ENCODE assay signal across 1 cellular context in the genomic region with DNA sequence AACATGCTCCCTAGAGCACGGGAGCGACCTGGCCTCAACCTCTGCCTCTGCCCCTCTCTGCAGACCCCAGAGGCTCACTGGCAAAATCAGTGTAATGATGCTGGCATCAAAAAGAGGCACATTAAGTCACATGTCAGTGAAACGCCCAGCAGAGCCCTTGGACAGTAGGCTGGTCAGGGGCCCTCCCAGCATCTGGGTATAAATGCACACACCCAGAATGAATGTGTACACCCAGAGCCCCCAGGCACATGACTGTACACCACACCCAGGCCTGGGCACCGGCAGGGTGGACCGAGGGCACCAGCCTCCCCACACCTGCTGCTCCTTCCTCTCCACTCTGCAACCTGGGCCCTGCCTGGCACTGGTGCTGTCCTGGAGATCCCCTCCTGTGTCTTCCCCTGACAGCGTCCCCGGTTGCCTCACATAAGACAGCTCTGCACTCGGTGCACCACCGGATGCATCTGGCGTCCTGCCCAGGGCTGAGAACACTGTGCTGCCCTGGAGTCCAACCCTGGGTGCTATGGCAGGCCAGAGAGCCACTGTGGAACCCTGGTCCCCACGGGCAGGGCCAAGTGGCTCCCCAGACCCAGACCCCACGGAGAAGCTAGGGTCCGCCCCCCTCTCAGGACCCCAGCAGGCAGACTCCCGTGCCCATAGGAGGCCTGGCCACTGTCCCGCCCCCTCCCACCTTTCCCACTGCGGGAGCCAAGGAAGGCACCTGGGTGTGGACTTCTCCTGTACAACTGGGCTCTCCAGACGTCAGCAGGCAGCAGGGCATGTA.
TF ChIP-seq lines count a peak whose summit lies in the region.

No MANE protein-coding gene starts in this region.

TF ChIP-seq in GM12878, 131 proteins besides CTCF, POLR2A, EP300 and RAD21 (continued from another document):
- TF ChIP-seq, protein P1, sequence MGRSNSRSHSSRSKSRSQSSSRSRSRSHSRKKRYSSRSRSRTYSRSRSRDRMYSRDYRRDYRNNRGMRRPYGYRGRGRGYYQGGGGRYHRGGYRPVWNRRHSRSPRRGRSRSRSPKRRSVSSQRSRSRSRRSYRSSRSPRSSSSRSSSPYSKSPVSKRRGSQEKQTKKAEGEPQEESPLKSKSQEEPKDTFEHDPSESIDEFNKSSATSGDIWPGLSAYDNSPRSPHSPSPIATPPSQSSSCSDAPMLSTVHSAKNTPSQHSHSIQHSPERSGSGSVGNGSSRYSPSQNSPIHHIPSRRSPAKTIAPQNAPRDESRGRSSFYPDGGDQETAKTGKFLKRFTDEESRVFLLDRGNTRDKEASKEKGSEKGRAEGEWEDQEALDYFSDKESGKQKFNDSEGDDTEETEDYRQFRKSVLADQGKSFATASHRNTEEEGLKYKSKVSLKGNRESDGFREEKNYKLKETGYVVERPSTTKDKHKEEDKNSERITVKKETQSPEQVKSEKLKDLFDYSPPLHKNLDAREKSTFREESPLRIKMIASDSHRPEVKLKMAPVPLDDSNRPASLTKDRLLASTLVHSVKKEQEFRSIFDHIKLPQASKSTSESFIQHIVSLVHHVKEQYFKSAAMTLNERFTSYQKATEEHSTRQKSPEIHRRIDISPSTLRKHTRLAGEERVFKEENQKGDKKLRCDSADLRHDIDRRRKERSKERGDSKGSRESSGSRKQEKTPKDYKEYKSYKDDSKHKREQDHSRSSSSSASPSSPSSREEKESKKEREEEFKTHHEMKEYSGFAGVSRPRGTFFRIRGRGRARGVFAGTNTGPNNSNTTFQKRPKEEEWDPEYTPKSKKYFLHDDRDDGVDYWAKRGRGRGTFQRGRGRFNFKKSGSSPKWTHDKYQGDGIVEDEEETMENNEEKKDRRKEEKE (IDR thresholded peaks at IDR 0.05), result no peak
- TF ChIP-seq E2F8 (IDR thresholded peaks at IDR 0.05; ENCODE audit: low read depth, partially characterized antibody), result no peak
- TF ChIP-seq TCF3 (IDR thresholded peaks at IDR 0.05; ENCODE audit: borderline replicate concordance, insufficient read depth, low read depth, low read length), result no peak
- TF ChIP-seq, protein P2, sequence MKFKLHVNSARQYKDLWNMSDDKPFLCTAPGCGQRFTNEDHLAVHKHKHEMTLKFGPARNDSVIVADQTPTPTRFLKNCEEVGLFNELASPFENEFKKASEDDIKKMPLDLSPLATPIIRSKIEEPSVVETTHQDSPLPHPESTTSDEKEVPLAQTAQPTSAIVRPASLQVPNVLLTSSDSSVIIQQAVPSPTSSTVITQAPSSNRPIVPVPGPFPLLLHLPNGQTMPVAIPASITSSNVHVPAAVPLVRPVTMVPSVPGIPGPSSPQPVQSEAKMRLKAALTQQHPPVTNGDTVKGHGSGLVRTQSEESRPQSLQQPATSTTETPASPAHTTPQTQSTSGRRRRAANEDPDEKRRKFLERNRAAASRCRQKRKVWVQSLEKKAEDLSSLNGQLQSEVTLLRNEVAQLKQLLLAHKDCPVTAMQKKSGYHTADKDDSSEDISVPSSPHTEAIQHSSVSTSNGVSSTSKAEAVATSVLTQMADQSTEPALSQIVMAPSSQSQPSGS (IDR thresholded peaks at IDR 0.05; ENCODE audit: low read length), result no peak
- no peak for TF ChIP-seq TCF12 (IDR thresholded peaks at IDR 0.05; ENCODE audit: low read depth, low read length)
- TF ChIP-seq ZSCAN29 (IDR thresholded peaks at IDR 0.05), result no peak
- TF ChIP-seq MXI1 (IDR thresholded peaks at IDR 0.05; ENCODE audit: low read depth, low read length), result no peak
- TF ChIP-seq, protein P3, sequence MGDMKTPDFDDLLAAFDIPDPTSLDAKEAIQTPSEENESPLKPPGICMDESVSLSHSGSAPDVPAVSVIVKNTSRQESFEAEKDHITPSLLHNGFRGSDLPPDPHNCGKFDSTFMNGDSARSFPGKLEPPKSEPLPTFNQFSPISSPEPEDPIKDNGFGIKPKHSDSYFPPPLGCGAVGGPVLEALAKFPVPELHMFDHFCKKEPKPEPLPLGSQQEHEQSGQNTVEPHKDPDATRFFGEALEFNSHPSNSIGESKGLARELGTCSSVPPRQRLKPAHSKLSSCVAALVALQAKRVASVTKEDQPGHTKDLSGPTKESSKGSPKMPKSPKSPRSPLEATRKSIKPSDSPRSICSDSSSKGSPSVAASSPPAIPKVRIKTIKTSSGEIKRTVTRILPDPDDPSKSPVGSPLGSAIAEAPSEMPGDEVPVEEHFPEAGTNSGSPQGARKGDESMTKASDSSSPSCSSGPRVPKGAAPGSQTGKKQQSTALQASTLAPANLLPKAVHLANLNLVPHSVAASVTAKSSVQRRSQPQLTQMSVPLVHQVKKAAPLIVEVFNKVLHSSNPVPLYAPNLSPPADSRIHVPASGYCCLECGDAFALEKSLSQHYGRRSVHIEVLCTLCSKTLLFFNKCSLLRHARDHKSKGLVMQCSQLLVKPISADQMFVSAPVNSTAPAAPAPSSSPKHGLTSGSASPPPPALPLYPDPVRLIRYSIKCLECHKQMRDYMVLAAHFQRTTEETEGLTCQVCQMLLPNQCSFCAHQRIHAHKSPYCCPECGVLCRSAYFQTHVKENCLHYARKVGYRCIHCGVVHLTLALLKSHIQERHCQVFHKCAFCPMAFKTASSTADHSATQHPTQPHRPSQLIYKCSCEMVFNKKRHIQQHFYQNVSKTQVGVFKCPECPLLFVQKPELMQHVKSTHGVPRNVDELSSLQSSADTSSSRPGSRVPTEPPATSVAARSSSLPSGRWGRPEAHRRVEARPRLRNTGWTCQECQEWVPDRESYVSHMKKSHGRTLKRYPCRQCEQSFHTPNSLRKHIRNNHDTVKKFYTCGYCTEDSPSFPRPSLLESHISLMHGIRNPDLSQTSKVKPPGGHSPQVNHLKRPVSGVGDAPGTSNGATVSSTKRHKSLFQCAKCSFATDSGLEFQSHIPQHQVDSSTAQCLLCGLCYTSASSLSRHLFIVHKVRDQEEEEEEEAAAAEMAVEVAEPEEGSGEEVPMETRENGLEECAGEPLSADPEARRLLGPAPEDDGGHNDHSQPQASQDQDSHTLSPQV (IDR thresholded peaks at IDR 0.05), result no peak
- no peak for TF ChIP-seq SUPT20H (IDR thresholded peaks at IDR 0.05; ENCODE audit: borderline replicate concordance, control insufficient read depth, low read depth, low read length)
- no peak for TF ChIP-seq RFX5 (IDR thresholded peaks at IDR 0.05; ENCODE audit: low read depth, low read length)
